Comparison of ENCODE assay signal across 8 cellular contexts in the genomic region with DNA sequence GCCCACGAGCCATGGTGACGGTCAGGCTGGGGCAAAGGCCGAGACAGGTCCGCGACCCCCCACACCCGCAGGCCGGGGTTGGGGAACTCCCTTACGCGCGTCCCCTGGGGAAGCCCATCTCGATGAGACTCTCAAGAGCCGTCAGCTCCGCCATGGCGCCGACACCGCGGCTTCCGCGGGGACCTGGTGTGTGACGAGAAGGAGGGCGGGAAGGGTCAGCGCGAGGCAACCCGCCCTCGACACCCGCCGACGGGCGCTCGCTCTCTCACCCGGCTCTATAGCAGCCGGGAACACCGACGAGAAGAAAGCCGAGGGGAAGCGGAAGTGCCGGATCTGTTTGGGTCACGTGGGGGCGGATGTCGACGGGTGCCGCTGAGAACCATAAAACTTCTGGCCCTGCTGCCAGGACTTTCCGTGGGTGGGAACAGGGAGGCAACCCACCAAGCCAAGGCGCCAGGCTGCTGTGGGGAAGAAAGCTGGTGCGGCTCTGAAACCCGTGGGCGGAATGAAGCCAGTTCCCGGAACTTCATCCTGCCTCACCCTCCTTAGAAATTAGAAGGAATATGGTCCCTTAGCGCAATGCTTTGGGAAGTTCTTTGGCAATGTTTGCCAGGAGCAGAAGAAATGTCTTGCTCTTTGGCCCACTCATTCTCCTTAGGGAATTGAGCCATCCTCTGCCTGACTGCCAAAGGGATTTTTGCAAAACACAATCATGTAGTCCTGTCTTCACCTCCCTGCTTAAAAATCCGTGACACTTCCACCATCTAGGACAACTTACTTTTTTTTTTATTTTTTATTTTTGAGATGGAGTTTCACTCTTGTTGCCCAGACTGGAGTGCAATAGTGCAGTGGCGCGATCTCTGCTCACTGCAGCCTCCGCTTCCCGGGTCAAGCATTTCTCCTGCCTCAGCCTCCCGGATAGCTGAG. TPM values are rescaled to one million over a fixed set of nuclear protein-coding genes. Genes with fewer than 3 reads are reported as not detected.
DNase-seq lines count a peak whose midpoint lies in the region; ATAC-seq, FAIRE-seq and TF ChIP-seq lines count a peak whose summit lies in the region.

A gene with protein sequence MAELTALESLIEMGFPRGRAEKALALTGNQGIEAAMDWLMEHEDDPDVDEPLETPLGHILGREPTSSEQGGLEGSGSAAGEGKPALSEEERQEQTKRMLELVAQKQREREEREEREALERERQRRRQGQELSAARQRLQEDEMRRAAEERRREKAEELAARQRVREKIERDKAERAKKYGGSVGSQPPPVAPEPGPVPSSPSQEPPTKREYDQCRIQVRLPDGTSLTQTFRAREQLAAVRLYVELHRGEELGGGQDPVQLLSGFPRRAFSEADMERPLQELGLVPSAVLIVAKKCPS (minus strand): TSS at position 304 of the 927 bp plus-strand sequence. CDS start 150 bp downstream, at position 154.

- ATAC-seq in HG02588 (IDR thresholded peaks at IDR 0.05; ENCODE audit: unreplicated experiment), result peak; percentile 68

- DNase-seq in EH (ENCODE audit: low read depth) (peak; percentile 88), NCI-H187 treated with DMSO at 0.1 percent for 48 hours (lab: John Stamatoyannopoulos, UW) (peak; percentile 80), right atrium auricular region (ENCODE audit: low spot score) (peak; percentile 96), putamen (ENCODE audit: low spot score) (peak; percentile 89), urothelium cell line (ENCODE audit: low spot score) (peak; percentile 90)

- H3K4me1 ChIP-seq in right atrium auricular region, result peaks cover 0 to 23% of the 10 kb centered on the region in 2 donors

- no peaks in the 10 kb centered on the region for H3K27me3 ChIP-seq in right atrium auricular region

- H3K4me3 ChIP-seq in right atrium auricular region, result peak within 1 kb of the TSS; percentile 82 to 95

- peaks cover 21% of the 10 kb centered on the region for H3K36me3 ChIP-seq in right atrium auricular region

- peak within 1 kb of the TSS; percentile 86 for H3K27ac ChIP-seq in angular gyrus (ENCODE audit: low read depth, low read length)
- peak within 1 kb of the TSS; percentile 80 to 88 for H3K27ac ChIP-seq in right atrium auricular region

- intact Hi-C loops in T-helper 2 cell treated with Interferon-gamma antibody and Interleukin-4, amounts not matched to agents 100 ng/mL and 5 ng/mL, for 36 hours (cut with micrococcal nuclease), result loop anchor here (1.0 to 10.0 kb wide), 4 partner anchors 8 to 254 kb away; a partner anchor contains a TSS

- TF ChIP-seq CTCF in right atrium auricular region (IDR thresholded peaks at IDR 0.05), result no peak

- no peak for FAIRE-seq in urothelium cell line (lab: Jason Lieb, UNC)

- no peaks in the 10 kb centered on the region for H3K9me3 ChIP-seq in right atrium auricular region

RNA-seq across cellular contexts. Expression of the gene that starts here (rescaled TPM):
- total RNA-seq in T-helper 2 cell treated with Interferon-gamma antibody and Interleukin-4, amounts not matched to agents 100 ng/mL and 5 ng/mL, for 36 hours, result 113 and 119 TPM in 2 replicates
- total RNA-seq in right atrium auricular region, result 100 to 1,000 TPM in 1 of 2 donors, 10 to 100 TPM in 1; 77.4 to 116 TPM

Comparison
In these comparisons a context has a peak if more than half of its experiments do, and no peak if none do; other contexts are left out.
1. Peak in every context shown above with its lines: DNase-seq, ATAC-seq, H3K4me3 ChIP-seq and H3K27ac ChIP-seq.